20 cellular contexts compared by ENCODE assay signal in genomic region chr11:73156114-73156513, GRCh38. TPM values are rescaled to one million over a fixed set of nuclear protein-coding genes. Genes with fewer than 3 reads are reported as not detected.
DNase-seq lines count a peak whose midpoint lies in the region; ATAC-seq, FAIRE-seq and TF ChIP-seq lines count a peak whose summit lies in the region.
"Had no signal": no experiment of that assay in that cellular context is flagged by ENCODE, and none has a peak within 500 bp of the region (broad histone marks: within the 10 kb centered on the region; RNA-seq: fewer than 3 reads in every experiment).

No MANE protein-coding gene starts in this region.

- ATAC-seq in activated B cell treated with CpG ODN at 0.5 μM for 24 hours (ENCODE audit: low read depth) = no peak
- ATAC-seq in GM21737 (IDR thresholded peaks at IDR 0.05; ENCODE audit: unreplicated experiment) = no peak
- ATAC-seq in HG02571 (IDR thresholded peaks at IDR 0.05; ENCODE audit: unreplicated experiment) = no peak
- ATAC-seq: A549; activated CD4-positive, CD25-positive, alpha-beta regulatory T cell treated with anti-CD3 and anti-CD28 coated beads, Interleukin-2, amount 50 U/mL, for 24 hours; body of pancreas; lower lobe of right lung; Panc1 had no signal

- no peaks in the 10 kb centered on the region for H4K20me1 ChIP-seq in neural progenitor cell (ENCODE audit: low read depth)

- H3K27ac Mint-ChIP-seq in activated CD4-positive, alpha-beta T cell treated with anti-CD3 and anti-CD28 coated beads, Interleukin-2, amount 10 ng/mL, durations not matched to agents 7 days and 5 days = peak overlapping the region; percentile 82
- H3K27ac Mint-ChIP-seq in activated B cell treated with CpG ODN at 0.5 μM for 24 hours (peak overlapping the region; percentile 97), neural progenitor cell (peak overlapping the region; percentile 22), glutamatergic neuron (ENCODE audit: unreplicated experiment) (no peak overlapping the region)
- H3K27ac Mint-ChIP-seq: H9 had no signal

- no peaks in the 10 kb centered on the region for H3K27me3 ChIP-seq in neural progenitor cell
- H3K27me3 ChIP-seq: body of pancreas had no signal

- H3K4me3 Mint-ChIP-seq in activated CD4-positive, alpha-beta T cell treated with anti-CD3 and anti-CD28 coated beads, Interleukin-2, amount 10 ng/mL, durations not matched to agents 7 days and 5 days = no peak overlapping the region
- peak overlapping the region; percentile 36 for H3K4me3 Mint-ChIP-seq in activated B cell treated with CpG ODN at 0.5 μM for 24 hours
- H3K4me3 Mint-ChIP-seq in neural progenitor cell = no peak overlapping the region
- H3K4me3 Mint-ChIP-seq in glutamatergic neuron (ENCODE audit: unreplicated experiment) = no peak overlapping the region
- H3K4me3 Mint-ChIP-seq: H9; stimulated activated naive CD8-positive, alpha-beta T cell treated with anti-CD3 and anti-CD28 coated beads, Interleukin-15, Interleukin-2, amounts not matched to agents 100 ng/mL and 50 ng/mL, for 24 hours had no signal

- peaks cover 7% of the 10 kb centered on the region for H3K4me1 ChIP-seq in neural progenitor cell
- H3K4me1 ChIP-seq: A549, body of pancreas had no signal

- H3K27me3 Mint-ChIP-seq in activated CD4-positive, alpha-beta T cell treated with anti-CD3 and anti-CD28 coated beads, Interleukin-2, amount 10 ng/mL, durations not matched to agents 7 days and 5 days = no peaks in the 10 kb centered on the region
- H3K27me3 Mint-ChIP-seq in activated B cell treated with CpG ODN at 0.5 μM for 24 hours (no peaks in the 10 kb centered on the region), neural progenitor cell (ENCODE audit: insufficient read depth, low read depth) (peaks cover 9% of the 10 kb centered on the region), glutamatergic neuron (ENCODE audit: unreplicated experiment) (peaks cover 12% of the 10 kb centered on the region)
- H3K27me3 Mint-ChIP-seq: stimulated activated naive CD8-positive, alpha-beta T cell treated with anti-CD3 and anti-CD28 coated beads, Interleukin-15, Interleukin-2, amounts not matched to agents 100 ng/mL and 50 ng/mL, for 24 hours had no signal

- no peak overlapping the region for H3K27ac ChIP-seq in neural progenitor cell
- H3K27ac ChIP-seq: A549, body of pancreas, lower lobe of right lung had no signal

- FAIRE-seq in GM19239 (lab: Jason Lieb, UNC) = peak; percentile 72
- FAIRE-seq: A549 had no signal

- H3K36me3 ChIP-seq in neural progenitor cell = no peaks in the 10 kb centered on the region
- H3K36me3 ChIP-seq: lower lobe of right lung had no signal

- no peak overlapping the region for H2AFZ ChIP-seq in neural progenitor cell (replicated peaks)

- no peak overlapping the region for H3K4me2 ChIP-seq in neural progenitor cell
- H3K4me2 ChIP-seq: A549 had no signal

- H3K36me3 Mint-ChIP-seq in activated CD4-positive, alpha-beta T cell treated with anti-CD3 and anti-CD28 coated beads, Interleukin-2, amount 10 ng/mL, durations not matched to agents 7 days and 5 days (ENCODE audit: low read depth) = peaks cover 14% of the 10 kb centered on the region
- no peaks in the 10 kb centered on the region for H3K36me3 Mint-ChIP-seq in activated B cell treated with CpG ODN at 0.5 μM for 24 hours (ENCODE audit: low read depth)
- peaks cover 1% of the 10 kb centered on the region for H3K36me3 Mint-ChIP-seq in neural progenitor cell
- H3K36me3 Mint-ChIP-seq in glutamatergic neuron (ENCODE audit: unreplicated experiment) = no peaks in the 10 kb centered on the region

- no peaks in the 10 kb centered on the region for H3K79me2 ChIP-seq in neural progenitor cell (ENCODE audit: low read depth)

- no peak for TF ChIP-seq CTCF in activated B cell treated with CpG ODN at 0.5 μM for 24 hours (IDR thresholded peaks at IDR 0.05)
- no peak for TF ChIP-seq CTCF in neural progenitor cell (IDR thresholded peaks at IDR 0.05)
- TF ChIP-seq CTCF in glutamatergic neuron (IDR thresholded peaks at IDR 0.05; ENCODE audit: partially characterized antibody, unreplicated experiment) = no peak

- H3K9me3 ChIP-seq in neural progenitor cell (ENCODE audit: low read depth) = no peaks in the 10 kb centered on the region
- H3K9me3 ChIP-seq: A549, body of pancreas, lower lobe of right lung had no signal

- H3K9me3 Mint-ChIP-seq in activated CD4-positive, alpha-beta T cell treated with anti-CD3 and anti-CD28 coated beads, Interleukin-2, amount 10 ng/mL, durations not matched to agents 7 days and 5 days = peaks cover 4% of the 10 kb centered on the region
- no peaks in the 10 kb centered on the region for H3K9me3 Mint-ChIP-seq in activated B cell treated with CpG ODN at 0.5 μM for 24 hours
- no peaks in the 10 kb centered on the region for H3K9me3 Mint-ChIP-seq in neural progenitor cell
- peaks cover 9% of the 10 kb centered on the region for H3K9me3 Mint-ChIP-seq in glutamatergic neuron (ENCODE audit: unreplicated experiment)
- H3K9me3 Mint-ChIP-seq: H9; stimulated activated naive CD8-positive, alpha-beta T cell treated with anti-CD3 and anti-CD28 coated beads, Interleukin-15, Interleukin-2, amounts not matched to agents 100 ng/mL and 50 ng/mL, for 24 hours had no signal

- no peak overlapping the region for H3K4me3 ChIP-seq in neural progenitor cell
- H3K4me3 ChIP-seq: A549, body of pancreas, lower lobe of right lung had no signal

- no peak for DNase-seq in activated CD4-positive, alpha-beta T cell treated with anti-CD3 and anti-CD28 coated beads, Interleukin-2, amount 10 ng/mL, durations not matched to agents 7 days and 5 days
- no peak for DNase-seq in activated CD4-positive, alpha-beta T cell treated with anti-CD3 and anti-CD28 coated beads, Interleukin-2, amount 50 U/mL, for 48 hours
- no peak for DNase-seq in GM19239 (ENCODE audit: insufficient read length, low spot score)
- DNase-seq in activated B cell treated with CpG ODN at 0.5 μM for 24 hours = no peak
- DNase-seq in neural progenitor cell (ENCODE audit: low spot score) = no peak
- no peak for DNase-seq in glutamatergic neuron
- DNase-seq: body of pancreas; COR-L47; effector CD8-positive, alpha-beta T cell; H9; KBM-7; lower lobe of right lung; NCI-H1436 treated with DMSO at 0.1 percent for 48 hours; NCI-H510A treated with DMSO at 0.1 percent for 48 hours had no signal

- peaks cover 64% of the 10 kb centered on the region for H3K4me1 Mint-ChIP-seq in activated CD4-positive, alpha-beta T cell treated with anti-CD3 and anti-CD28 coated beads, Interleukin-2, amount 10 ng/mL, durations not matched to agents 7 days and 5 days
- H3K4me1 Mint-ChIP-seq in activated B cell treated with CpG ODN at 0.5 μM for 24 hours (peaks cover 97% of the 10 kb centered on the region), neural progenitor cell (peaks cover 16% of the 10 kb centered on the region), glutamatergic neuron (ENCODE audit: low read depth, unreplicated experiment) (peaks cover 8% of the 10 kb centered on the region)

- no peaks in the 10 kb centered on the region for H3F3A ChIP-seq in neural progenitor cell (ENCODE audit: low read depth)

- CTCF ChIA-PET in activated CD4-positive, alpha-beta T cell treated with anti-CD3 and anti-CD28 coated beads, Interleukin-2, amount 10 ng/mL, durations not matched to agents 7 days and 5 days (lab: Charles Lee) = interaction anchor here (0.6 to 12.1 kb wide), 5 partner anchors 11 to 324 kb away, joined by 3 to 113 read pairs (median 18); partner anchors contain the start of gene FCHSD2
- CTCF ChIA-PET in activated B cell treated with CpG ODN at 0.5 μM for 24 hours (lab: Charles Lee) = interaction anchor here (3.3 to 7.9 kb wide), 2 partner anchors 14 to 22 kb away, joined by 27 to 57 read pairs; partner anchors contain the start of gene FCHSD2

- intact Hi-C loops in activated B cell treated with CpG ODN at 0.5 μM for 24 hours (cut with micrococcal nuclease) = no loop called here

- POLR2A ChIA-PET in activated CD4-positive, alpha-beta T cell treated with anti-CD3 and anti-CD28 coated beads, Interleukin-2, amount 10 ng/mL, durations not matched to agents 7 days and 5 days (lab: Charles Lee) = no interaction called here
- POLR2A ChIA-PET in activated B cell treated with CpG ODN at 0.5 μM for 24 hours (lab: Charles Lee) = interaction anchor here (1.6 to 15.8 kb wide), 5 partner anchors 9 to 133 kb away, joined by 3 to 551 read pairs (median 26); partner anchors contain the start of gene FCHSD2

- no peak overlapping the region for H3K9ac ChIP-seq in neural progenitor cell

RNA-seq across cellular contexts. Expression of gene FCHSD2, which starts 14.0 kb away (rescaled TPM):
- total RNA-seq in activated CD4-positive, alpha-beta T cell treated with anti-CD3 and anti-CD28 coated beads, Interleukin-2, amount 10 ng/mL, durations not matched to agents 7 days and 5 days = 10 to 100 TPM; 52.8 to 57.2 TPM
- total RNA-seq in activated B cell treated with CpG ODN at 0.5 μM for 24 hours (176 and 207 TPM in 2 replicates), neural progenitor cell (ENCODE audit: low replicate concordance) (15.6 and 22.2 TPM in 2 replicates), glutamatergic neuron (ENCODE audit: unreplicated experiment) (19.7 TPM)
